ENCODE assay signal across 9 cellular contexts in genomic region chr2:28499298-28499697, GRCh38. TPM values are rescaled to one million over a fixed set of nuclear protein-coding genes. Genes with fewer than 3 reads are reported as not detected.
"Had no signal": no experiment of that assay in that cellular context is flagged by ENCODE, and none has a peak within 500 bp of the region (broad histone marks: within the 10 kb centered on the region; RNA-seq: fewer than 3 reads in every experiment).

No MANE protein-coding gene starts in this region.

- FAIRE-seq: H1, H54, HTR-8/SVneo had no signal

- H3K4me2 ChIP-seq: GM23338 had no signal

- ATAC-seq: GM23338 had no signal

- H2AFZ ChIP-seq: GM23338 had no signal

- DNase-seq: H9, HCEC 1CT, IMR-90, KBM-7 had no signal

- H3K4me3 ChIP-seq: GM23338 had no signal

RNA-seq across cellular contexts. Expression of gene PLB1, which starts 3.4 kb away (rescaled TPM):
- total RNA-seq: H9, HT-29 had no signal
